ENCODE assay signal across 19 cellular contexts in genomic region chr16:80563807-80564206, GRCh38. TPM values are rescaled to one million over a fixed set of nuclear protein-coding genes. Genes with fewer than 3 reads are reported as not detected.
"Had no signal": no experiment of that assay in that cellular context is flagged by ENCODE, and none has a peak within 500 bp of the region (broad histone marks: within the 10 kb centered on the region; RNA-seq: fewer than 3 reads in every experiment).

No MANE protein-coding gene starts in this region.

- H3K9me3 ChIP-seq: adrenal gland, gastroesophageal sphincter, heart right ventricle, lower lobe of right lung, pancreas, tibial nerve, uterus had no signal

- H3K27ac ChIP-seq: adrenal gland, gastroesophageal sphincter, lower lobe of right lung, neural progenitor cell, pancreas, tibial nerve, uterus had no signal

- DNase-seq: activated CD4-positive, alpha-beta memory T cell treated with anti-CD3 and anti-CD28 coated beads for 36 hours; activated CD4-positive, alpha-beta T cell treated with anti-CD3 and anti-CD28 coated beads for 1 hour; activated CD8-positive, alpha-beta memory T cell treated with anti-CD3 and anti-CD28 coated beads, Interleukin-2, amount 50 U/mL, for 48 hours; adrenal gland; erythroblast; heart right ventricle; left cardiac atrium; lower lobe of right lung; pancreas; stimulated activated CD4-positive, alpha-beta T cell treated with anti-CD3 and anti-CD28 coated beads, Interleukin-12 subunit alpha, Interleukin-12 subunit beta, amount 100 ng/mL, for 4 hours; stimulated activated CD4-positive, alpha-beta T cell treated with anti-CD3 and anti-CD28 coated beads, Interleukin-2, amount 100 ng/mL, for 24 hours; T-helper 9 cell; uterus had no signal

- H3K4me2 ChIP-seq: neural progenitor cell had no signal

- H2AFZ ChIP-seq: neural progenitor cell had no signal

- ATAC-seq: gastroesophageal sphincter; heart right ventricle; left cardiac atrium; lower lobe of right lung; pancreas; stimulated activated memory B cell treated with anti-CD40 and anti-IgM and Interleukin-4, amounts not matched to agents 10 μg/mL and 1 μg/mL and 100 μg/mL, for 72 hours had no signal

- H3K4me1 ChIP-seq: adrenal gland, gastroesophageal sphincter, heart right ventricle, lower lobe of right lung, neural progenitor cell, pancreas, tibial nerve, uterus had no signal

- H3K36me3 ChIP-seq: adrenal gland, gastroesophageal sphincter, heart right ventricle, lower lobe of right lung, neural progenitor cell, pancreas, tibial nerve, uterus had no signal

- H3K27me3 ChIP-seq: pancreas, tibial nerve, uterus had no signal

- H3K9ac ChIP-seq: neural progenitor cell had no signal

- H3K4me3 ChIP-seq: adrenal gland, dorsolateral prefrontal cortex, gastroesophageal sphincter, heart right ventricle, lower lobe of right lung, neural progenitor cell, pancreas, tibial nerve, uterus had no signal

RNA-seq across cellular contexts. Expression of gene DYNLRB2, which starts 23.0 kb away (rescaled TPM):
- total RNA-seq: activated CD4-positive, alpha-beta memory T cell treated with anti-CD3 and anti-CD28 coated beads for 36 hours; left cardiac atrium; myocyte had no signal
